In the genomic region with DNA sequence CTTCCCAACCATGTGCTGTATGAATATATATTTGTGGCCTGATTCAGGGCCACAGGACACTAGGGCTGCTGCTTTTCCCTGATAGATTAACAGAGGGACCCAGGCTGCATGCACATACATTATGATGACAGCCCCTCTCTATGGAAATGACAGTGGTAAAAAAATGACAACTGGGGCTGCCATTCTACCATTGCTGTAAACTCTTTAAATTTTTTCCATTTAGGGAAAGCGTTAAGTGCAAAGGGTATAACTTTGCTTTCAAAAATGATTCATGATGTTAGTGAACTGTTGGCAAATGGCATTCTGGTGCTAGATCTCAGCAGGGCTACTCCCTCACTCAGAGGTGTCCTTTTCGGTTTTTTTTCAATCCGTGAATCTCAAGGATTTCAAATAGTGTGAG, we compare ENCODE assay signal across 1 cellular context.
TF ChIP-seq lines count a peak whose summit lies in the region.

No MANE protein-coding gene starts in this region.

TF ChIP-seq in SK-N-SH, 30 proteins besides CTCF, POLR2A, EP300 and RAD21:
- TF ChIP-seq, protein P1, sequence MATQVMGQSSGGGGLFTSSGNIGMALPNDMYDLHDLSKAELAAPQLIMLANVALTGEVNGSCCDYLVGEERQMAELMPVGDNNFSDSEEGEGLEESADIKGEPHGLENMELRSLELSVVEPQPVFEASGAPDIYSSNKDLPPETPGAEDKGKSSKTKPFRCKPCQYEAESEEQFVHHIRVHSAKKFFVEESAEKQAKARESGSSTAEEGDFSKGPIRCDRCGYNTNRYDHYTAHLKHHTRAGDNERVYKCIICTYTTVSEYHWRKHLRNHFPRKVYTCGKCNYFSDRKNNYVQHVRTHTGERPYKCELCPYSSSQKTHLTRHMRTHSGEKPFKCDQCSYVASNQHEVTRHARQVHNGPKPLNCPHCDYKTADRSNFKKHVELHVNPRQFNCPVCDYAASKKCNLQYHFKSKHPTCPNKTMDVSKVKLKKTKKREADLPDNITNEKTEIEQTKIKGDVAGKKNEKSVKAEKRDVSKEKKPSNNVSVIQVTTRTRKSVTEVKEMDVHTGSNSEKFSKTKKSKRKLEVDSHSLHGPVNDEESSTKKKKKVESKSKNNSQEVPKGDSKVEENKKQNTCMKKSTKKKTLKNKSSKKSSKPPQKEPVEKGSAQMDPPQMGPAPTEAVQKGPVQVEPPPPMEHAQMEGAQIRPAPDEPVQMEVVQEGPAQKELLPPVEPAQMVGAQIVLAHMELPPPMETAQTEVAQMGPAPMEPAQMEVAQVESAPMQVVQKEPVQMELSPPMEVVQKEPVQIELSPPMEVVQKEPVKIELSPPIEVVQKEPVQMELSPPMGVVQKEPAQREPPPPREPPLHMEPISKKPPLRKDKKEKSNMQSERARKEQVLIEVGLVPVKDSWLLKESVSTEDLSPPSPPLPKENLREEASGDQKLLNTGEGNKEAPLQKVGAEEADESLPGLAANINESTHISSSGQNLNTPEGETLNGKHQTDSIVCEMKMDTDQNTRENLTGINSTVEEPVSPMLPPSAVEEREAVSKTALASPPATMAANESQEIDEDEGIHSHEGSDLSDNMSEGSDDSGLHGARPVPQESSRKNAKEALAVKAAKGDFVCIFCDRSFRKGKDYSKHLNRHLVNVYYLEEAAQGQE (IDR thresholded peaks at IDR 0.05; ENCODE audit: low read depth, low read length): no peak
- TF ChIP-seq, protein P2, sequence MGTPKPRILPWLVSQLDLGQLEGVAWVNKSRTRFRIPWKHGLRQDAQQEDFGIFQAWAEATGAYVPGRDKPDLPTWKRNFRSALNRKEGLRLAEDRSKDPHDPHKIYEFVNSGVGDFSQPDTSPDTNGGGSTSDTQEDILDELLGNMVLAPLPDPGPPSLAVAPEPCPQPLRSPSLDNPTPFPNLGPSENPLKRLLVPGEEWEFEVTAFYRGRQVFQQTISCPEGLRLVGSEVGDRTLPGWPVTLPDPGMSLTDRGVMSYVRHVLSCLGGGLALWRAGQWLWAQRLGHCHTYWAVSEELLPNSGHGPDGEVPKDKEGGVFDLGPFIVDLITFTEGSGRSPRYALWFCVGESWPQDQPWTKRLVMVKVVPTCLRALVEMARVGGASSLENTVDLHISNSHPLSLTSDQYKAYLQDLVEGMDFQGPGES (IDR thresholded peaks at IDR 0.05; ENCODE audit: low read depth, low read length): no peak
- TF ChIP-seq, protein P3, sequence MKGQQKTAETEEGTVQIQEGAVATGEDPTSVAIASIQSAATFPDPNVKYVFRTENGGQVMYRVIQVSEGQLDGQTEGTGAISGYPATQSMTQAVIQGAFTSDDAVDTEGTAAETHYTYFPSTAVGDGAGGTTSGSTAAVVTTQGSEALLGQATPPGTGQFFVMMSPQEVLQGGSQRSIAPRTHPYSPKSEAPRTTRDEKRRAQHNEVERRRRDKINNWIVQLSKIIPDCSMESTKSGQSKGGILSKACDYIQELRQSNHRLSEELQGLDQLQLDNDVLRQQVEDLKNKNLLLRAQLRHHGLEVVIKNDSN (IDR thresholded peaks at IDR 0.05; ENCODE audit: borderline replicate concordance, low read depth): no peak
